ENCODE assay signal across 12 cellular contexts in genomic region chr17:15377608-15378007, GRCh38. TPM values are rescaled to one million over a fixed set of nuclear protein-coding genes. Genes with fewer than 3 reads are reported as not detected.
DNase-seq lines count a peak whose midpoint lies in the region; ATAC-seq and TF ChIP-seq lines count a peak whose summit lies in the region.
"Had no signal": no experiment of that assay in that cellular context is flagged by ENCODE, and none has a peak within 500 bp of the region (broad histone marks: within the 10 kb centered on the region; RNA-seq: fewer than 3 reads in every experiment).

No MANE protein-coding gene starts in this region.

- DNase-seq in Daoy (ENCODE audit: low read depth) (peak; percentile 7), left cardiac atrium (no peak), putamen (ENCODE audit: low spot score) (peak; percentile 86), NCI-H1417 (lab: John Stamatoyannopoulos, UW) (no peak), amniotic stem cell (lab: John Stamatoyannopoulos, UW) (no peak), GM19238 (ENCODE audit: insufficient read length, low spot score) (no peak), KG1 (lab: John Stamatoyannopoulos, UW) (no peak)
- DNase-seq: activated T-cell treated with anti-CD3 and anti-CD28 coated beads, Interleukin-2, amount 50 U/mL, for 48 hours; NCI-H2029; ovary; T-cell had no signal

- intact Hi-C loops in left cardiac atrium (cut with DNase I): no loop called here

- ATAC-seq in SK-N-SH treated with all-trans-retinoic acid at 6 μM for 48 hours: peak; percentile 72
- peak; percentile 65 to 71 for ATAC-seq in left cardiac atrium
- ATAC-seq: T-cell had no signal

TF ChIP-seq in SK-N-SH treated with all-trans-retinoic acid at 6 μM for 48 hours, 23 proteins besides CTCF, POLR2A, EP300 and RAD21:
- TF ChIP-seq POU6F1 (CRISPR knock-in tag; IDR thresholded peaks at IDR 0.05; ENCODE audit: borderline replicate concordance, low read depth): no peak
- TF ChIP-seq CSRNP3 (CRISPR knock-in tag; IDR thresholded peaks at IDR 0.05): no peak
- TF ChIP-seq TCF4 (CRISPR knock-in tag; IDR thresholded peaks at IDR 0.05; ENCODE audit: borderline replicate concordance): no peak
- TF ChIP-seq TSHZ2 (CRISPR knock-in tag; IDR thresholded peaks at IDR 0.05): no peak
- TF ChIP-seq OSR1 (CRISPR knock-in tag; IDR thresholded peaks at IDR 0.05): no peak
- TF ChIP-seq ARNTL (CRISPR knock-in tag; IDR thresholded peaks at IDR 0.05; ENCODE audit: borderline replicate concordance, low read depth): no peak
- no peak for TF ChIP-seq CREB5 (CRISPR knock-in tag; IDR thresholded peaks at IDR 0.05; ENCODE audit: low read depth)
- TF ChIP-seq ZNF70 (CRISPR knock-in tag; IDR thresholded peaks at IDR 0.05): no peak
- no peak for TF ChIP-seq ZC3H10 (CRISPR knock-in tag; IDR thresholded peaks at IDR 0.05)
- no peak for TF ChIP-seq PPARA (CRISPR knock-in tag; IDR thresholded peaks at IDR 0.05; ENCODE audit: borderline replicate concordance)
- TF ChIP-seq RARB (CRISPR knock-in tag; IDR thresholded peaks at IDR 0.05): no peak
- TF ChIP-seq ZNF565 (CRISPR knock-in tag; conservative IDR thresholded peaks at IDR 0.05; ENCODE audit: low read depth): no peak
- no peak for TF ChIP-seq ZFP3 (CRISPR knock-in tag; IDR thresholded peaks at IDR 0.05)
- no peak for TF ChIP-seq ZNF8 (CRISPR knock-in tag; IDR thresholded peaks at IDR 0.05)
- TF ChIP-seq GLIS3 (CRISPR knock-in tag; IDR thresholded peaks at IDR 0.05): no peak
- TF ChIP-seq ZFP30 (CRISPR knock-in tag; IDR thresholded peaks at IDR 0.05): no peak
- no peak for TF ChIP-seq PATZ1 (CRISPR knock-in tag; IDR thresholded peaks at IDR 0.05; ENCODE audit: borderline replicate concordance)

RNA-seq across cellular contexts. Expression of gene TEKT3, which starts 36.2 kb away (rescaled TPM):
- not detected in 2 replicates for total RNA-seq in Daoy (2014; rRNA removed; shearing (Covaris generic))
- under 1 TPM; 0.76 to 0.80 TPM for total RNA-seq in left cardiac atrium

Comparison
In these comparisons a context has a peak if more than half of its experiments do, and no peak if none do; other contexts are left out.
1. DNase-seq: peak in Daoy (single experiment) and putamen (single experiment); none in left cardiac atrium (single experiment), NCI-H1417 (0 of 3), amniotic stem cell (single experiment), GM19238 (single experiment) and KG1 (single experiment).